Comparison of ENCODE assay signal across 15 cellular contexts in genomic region chr1:182687361-182687760, GRCh38. TPM values are rescaled to one million over a fixed set of nuclear protein-coding genes. Genes with fewer than 3 reads are reported as not detected.
"Had no signal": no experiment of that assay in that cellular context is flagged by ENCODE, and none has a peak within 500 bp of the region (broad histone marks: within the 10 kb centered on the region; RNA-seq: fewer than 3 reads in every experiment).

No MANE protein-coding gene starts in this region.

- H3K36me3 Mint-ChIP-seq: naive B cell had no signal

- H3K4me1 Mint-ChIP-seq: naive B cell had no signal

- H3K4me3 Mint-ChIP-seq: activated CD8-positive, alpha-beta T cell treated with anti-CD3 and anti-CD28 coated beads, Interleukin-2, amount 10 ng/mL, durations not matched to agents 7 days and 5 days; activated naive CD4-positive, alpha-beta T cell treated with anti-CD3 and anti-CD28 coated beads for 36 hours; activated T-helper 1 cell treated with anti-CD3 and anti-CD28 coated beads, Interleukin-12 subunit alpha, Interleukin-12 subunit beta, Interleukin-2, Interleukin-4 antibody, amounts not matched to agents 30 ng/mL and 10 ng/mL and 1 ng/mL, durations not matched to agents 14 hours and 24 hours and 36 hours; naive B cell; WTC11 had no signal

- H3K27ac Mint-ChIP-seq: activated CD8-positive, alpha-beta T cell treated with anti-CD3 and anti-CD28 coated beads, Interleukin-2, amount 10 ng/mL, durations not matched to agents 7 days and 5 days; activated naive CD4-positive, alpha-beta T cell treated with anti-CD3 and anti-CD28 coated beads for 36 hours; activated T-helper 1 cell treated with anti-CD3 and anti-CD28 coated beads, Interleukin-12 subunit alpha, Interleukin-12 subunit beta, Interleukin-2, Interleukin-4 antibody, amounts not matched to agents 30 ng/mL and 10 ng/mL and 1 ng/mL, durations not matched to agents 14 hours and 24 hours and 36 hours; naive B cell; WTC11 had no signal

- ATAC-seq: activated CD8-positive, alpha-beta T cell treated with anti-CD3 and anti-CD28 coated beads, Interleukin-2, amount 10 ng/mL, durations not matched to agents 7 days and 5 days; gastroesophageal sphincter; left ventricle myocardium superior; WTC11 had no signal

- DNase-seq: activated CD4-positive, alpha-beta T cell treated with anti-CD3 and anti-CD28 coated beads for 48 hours; activated CD8-positive, alpha-beta T cell treated with anti-CD3 and anti-CD28 coated beads, Interleukin-2, amount 10 ng/mL, durations not matched to agents 7 days and 5 days; activated naive CD4-positive, alpha-beta T cell treated with anti-CD3 and anti-CD28 coated beads for 36 hours; colonic mucosa; effector CD4-positive, alpha-beta T cell; islet precursor cell; left ventricle myocardium superior; naive B cell; small intestine; T-helper 1 cell; transverse colon had no signal

- H3K4me3 ChIP-seq: colonic mucosa, gastroesophageal sphincter, right atrium auricular region, transverse colon had no signal

RNA-seq across cellular contexts. Expression of gene RGS8, which starts 3.0 kb away (rescaled TPM):
- total RNA-seq: activated CD8-positive, alpha-beta T cell treated with anti-CD3 and anti-CD28 coated beads, Interleukin-2, amount 10 ng/mL, durations not matched to agents 7 days and 5 days; activated naive CD4-positive, alpha-beta T cell treated with anti-CD3 and anti-CD28 coated beads for 36 hours; activated T-helper 1 cell treated with anti-CD3 and anti-CD28 coated beads, Interleukin-12 subunit alpha, Interleukin-12 subunit beta, Interleukin-2, Interleukin-4 antibody, amounts not matched to agents 30 ng/mL and 10 ng/mL and 1 ng/mL, durations not matched to agents 14 hours and 24 hours and 36 hours; colonic mucosa; gastroesophageal sphincter; left ventricle myocardium superior had no signal
